33 cellular contexts compared by ENCODE assay signal in the genomic region with DNA sequence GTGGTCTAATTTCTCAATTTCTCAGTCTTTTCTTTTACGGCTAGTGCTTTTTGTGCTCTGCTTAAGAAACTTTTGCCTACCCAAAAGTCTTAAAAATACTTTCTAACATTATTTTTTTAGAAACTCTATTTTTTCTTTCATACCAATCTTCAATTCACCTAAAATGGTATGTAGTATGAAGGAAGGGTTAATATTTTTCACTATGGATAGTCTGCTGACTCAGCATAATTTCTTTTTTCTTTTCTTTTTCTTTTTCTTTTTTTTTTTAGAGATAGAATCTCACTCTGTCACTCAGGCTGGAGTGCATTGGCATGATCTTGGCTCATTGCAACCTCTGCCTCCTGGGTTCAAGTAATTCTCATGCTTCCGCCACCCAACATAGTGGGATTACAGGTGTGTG. TPM values are rescaled to one million over a fixed set of nuclear protein-coding genes. Genes with fewer than 3 reads are reported as not detected.
"Had no signal": no experiment of that assay in that cellular context is flagged by ENCODE, and none has a peak within 500 bp of the region (broad histone marks: within the 10 kb centered on the region; RNA-seq: fewer than 3 reads in every experiment).

No MANE protein-coding gene starts in this region.

- H3K27ac ChIP-seq: brain microvascular endothelial cell, esophagus squamous epithelium, WERI-Rb-1 had no signal

- H3K4me1 ChIP-seq: esophagus squamous epithelium had no signal

- H3K4me3 Mint-ChIP-seq: activated B cell treated with CpG ODN at 0.5 μM for 24 hours; activated CD4-positive, alpha-beta memory T cell treated with anti-CD3 and anti-CD28 coated beads, Interleukin-2, amount 10 ng/mL, durations not matched to agents 7 days and 5 days; activated CD4-positive, alpha-beta T cell treated with anti-CD3 and anti-CD28 coated beads for 36 hours; activated CD4-positive, alpha-beta T cell treated with anti-CD3 and anti-CD28 coated beads, Interleukin-2, amount 10 ng/mL, durations not matched to agents 7 days and 5 days; activated naive CD8-positive, alpha-beta T cell; activated T-cell treated with anti-CD3 and anti-CD28 coated beads, Interleukin-2, amount 50 U/mL, for 4 hours; activated T-helper 17 cell treated with anti-CD3 and anti-CD28 coated beads, Interleukin-2, amount 50 U/mL, for 72 hours; central memory CD8-positive, alpha-beta T cell; effector memory CD8-positive, alpha-beta T cell; T-helper 17 cell; T-helper 2 cell treated with Interferon-gamma antibody and Interleukin-4, amounts not matched to agents 5 μg/mL and 100 μg/mL, for 36 hours had no signal

- ATAC-seq: activated CD4-positive, alpha-beta T cell treated with anti-CD3 and anti-CD28 coated beads for 36 hours; activated CD4-positive, CD25-positive, alpha-beta regulatory T cell treated with anti-CD3 and anti-CD28 coated beads, Interleukin-2, amount 50 U/mL, for 24 hours; activated T-cell treated with anti-CD3 and anti-CD28 coated beads, Interleukin-2, amount 50 U/mL, for 4 hours; activated T-helper 17 cell treated with anti-CD3 and anti-CD28 coated beads, Interleukin-2, amount 50 U/mL, for 72 hours; effector memory CD8-positive, alpha-beta T cell; T-helper 17 cell had no signal

- H3K27me3 ChIP-seq: brain microvascular endothelial cell, esophagus squamous epithelium had no signal

- H3K27me3 Mint-ChIP-seq: activated B cell treated with CpG ODN at 0.5 μM for 24 hours; activated CD4-positive, alpha-beta memory T cell treated with anti-CD3 and anti-CD28 coated beads, Interleukin-2, amount 10 ng/mL, durations not matched to agents 7 days and 5 days; activated CD4-positive, alpha-beta T cell treated with anti-CD3 and anti-CD28 coated beads for 36 hours; activated CD4-positive, alpha-beta T cell treated with anti-CD3 and anti-CD28 coated beads, Interleukin-2, amount 10 ng/mL, durations not matched to agents 7 days and 5 days; activated naive CD8-positive, alpha-beta T cell; activated T-helper 17 cell treated with anti-CD3 and anti-CD28 coated beads, Interleukin-2, amount 50 U/mL, for 72 hours; central memory CD8-positive, alpha-beta T cell; effector memory CD8-positive, alpha-beta T cell had no signal

- H3K4me3 ChIP-seq: esophagus squamous epithelium had no signal

- DNase-seq: activated B cell treated with CpG ODN at 0.5 μM for 24 hours; activated CD4-positive, alpha-beta memory T cell treated with anti-CD3 and anti-CD28 coated beads, Interleukin-2, amount 10 ng/mL, durations not matched to agents 7 days and 5 days; activated CD4-positive, alpha-beta T cell treated with anti-CD3 and anti-CD28 coated beads for 36 hours; activated CD4-positive, alpha-beta T cell treated with anti-CD3 and anti-CD28 coated beads, Interleukin-2, amount 10 ng/mL, durations not matched to agents 7 days and 5 days; activated CD4-positive, alpha-beta T cell treated with anti-CD3 and anti-CD28 coated beads, Interleukin-2, amount 50 U/mL, for 4 hours; activated CD8-positive, alpha-beta memory T cell treated with anti-CD3 and anti-CD28 coated beads for 24 hours; activated effector memory CD4-positive, alpha-beta T cell treated with Interleukin-2 at 50 U/mL for 16 hours; activated gamma-delta T cell treated with Interleukin-2 at 50 U/mL for 16 hours; activated naive CD4-positive, alpha-beta T cell treated with anti-CD3 and anti-CD28 coated beads, Interleukin-2, amount 50 U/mL, for 16 hours; activated naive CD4-positive, alpha-beta T cell treated with Interleukin-2 at 50 U/mL for 16 hours; activated T-cell treated with anti-CD3 and anti-CD28 coated beads, Interleukin-2, amount 50 U/mL, for 4 hours; amniotic stem cell; anterior cingulate cortex; brain microvascular endothelial cell; cortex of kidney; dermis blood vessel endothelial cell; effector CD4-positive, alpha-beta T cell; effector memory CD8-positive, alpha-beta T cell; erythroblast; esophagus squamous epithelium; head of caudate nucleus; T-helper 1 cell; T-helper 17 cell; T1000; WERI-Rb-1 had no signal

- H3K4me1 Mint-ChIP-seq: activated B cell treated with CpG ODN at 0.5 μM for 24 hours; activated CD4-positive, alpha-beta memory T cell treated with anti-CD3 and anti-CD28 coated beads, Interleukin-2, amount 10 ng/mL, durations not matched to agents 7 days and 5 days; activated CD4-positive, alpha-beta T cell treated with anti-CD3 and anti-CD28 coated beads for 36 hours; activated CD4-positive, alpha-beta T cell treated with anti-CD3 and anti-CD28 coated beads, Interleukin-2, amount 10 ng/mL, durations not matched to agents 7 days and 5 days; activated T-helper 17 cell treated with anti-CD3 and anti-CD28 coated beads, Interleukin-2, amount 50 U/mL, for 72 hours; central memory CD8-positive, alpha-beta T cell; T-helper 17 cell had no signal

- FAIRE-seq: astrocyte, frontal cortex had no signal

- H3K9me3 Mint-ChIP-seq: activated B cell treated with CpG ODN at 0.5 μM for 24 hours; activated CD4-positive, alpha-beta memory T cell treated with anti-CD3 and anti-CD28 coated beads, Interleukin-2, amount 10 ng/mL, durations not matched to agents 7 days and 5 days; activated CD4-positive, alpha-beta T cell treated with anti-CD3 and anti-CD28 coated beads, Interleukin-2, amount 10 ng/mL, durations not matched to agents 7 days and 5 days; activated T-cell treated with anti-CD3 and anti-CD28 coated beads, Interleukin-2, amount 50 U/mL, for 4 hours; central memory CD8-positive, alpha-beta T cell; effector memory CD8-positive, alpha-beta T cell; T-helper 2 cell treated with Interferon-gamma antibody and Interleukin-4, amounts not matched to agents 5 μg/mL and 100 μg/mL, for 36 hours had no signal

- H3K9me3 ChIP-seq: esophagus squamous epithelium had no signal

- H3K36me3 ChIP-seq: brain microvascular endothelial cell, esophagus squamous epithelium, WERI-Rb-1 had no signal

- H3K27ac Mint-ChIP-seq: activated B cell treated with CpG ODN at 0.5 μM for 24 hours; activated CD4-positive, alpha-beta memory T cell treated with anti-CD3 and anti-CD28 coated beads, Interleukin-2, amount 10 ng/mL, durations not matched to agents 7 days and 5 days; activated CD4-positive, alpha-beta T cell treated with anti-CD3 and anti-CD28 coated beads for 36 hours; activated CD4-positive, alpha-beta T cell treated with anti-CD3 and anti-CD28 coated beads, Interleukin-2, amount 10 ng/mL, durations not matched to agents 7 days and 5 days; activated naive CD8-positive, alpha-beta T cell; activated T-helper 17 cell treated with anti-CD3 and anti-CD28 coated beads, Interleukin-2, amount 50 U/mL, for 72 hours; effector memory CD8-positive, alpha-beta T cell; T-helper 17 cell; T-helper 2 cell treated with Interferon-gamma antibody and Interleukin-4, amounts not matched to agents 5 μg/mL and 100 μg/mL, for 36 hours had no signal

RNA-seq across cellular contexts. Expression of gene GYPE, which starts 34.2 kb away (rescaled TPM):
- total RNA-seq: activated CD4-positive, alpha-beta T cell treated with anti-CD3 and anti-CD28 coated beads, Interleukin-2, amount 10 ng/mL, durations not matched to agents 7 days and 5 days; activated T-helper 17 cell treated with anti-CD3 and anti-CD28 coated beads, Interleukin-2, amount 50 U/mL, for 72 hours; astrocyte; bronchial epithelial cell; esophagus squamous epithelium; T-helper 17 cell had no signal
